Comparison of ENCODE assay signal across 10 cellular contexts in genomic region chr3:120907659-120908029, GRCh38. TPM values are rescaled to one million over a fixed set of nuclear protein-coding genes. Genes with fewer than 3 reads are reported as not detected.
A peak's percentile ranks its signal among the peaks of the same experiment; 100 is the strongest.
DNase-seq lines count a peak whose midpoint lies in the region; ATAC-seq and TF ChIP-seq lines count a peak whose summit lies in the region.
"Had no signal": no experiment of that assay in that cellular context is flagged by ENCODE, and none has a peak within 500 bp of the region (broad histone marks: within the 10 kb centered on the region; RNA-seq: fewer than 3 reads in every experiment).

No MANE protein-coding gene starts in this region.

- H3K4me1 Mint-ChIP-seq in effector memory CD8-positive, alpha-beta T cell (ENCODE audit: low read depth in 2 of 2): peaks cover 5 to 13% of the 10 kb centered on the region in 2 donors

- peak overlapping the region; percentile 54 for H3K4me3 ChIP-seq in psoas muscle
- no peak overlapping the region for H3K4me3 ChIP-seq in effector memory CD4-positive, alpha-beta T cell (ENCODE audit: insufficient read depth, low read depth, low read length, poor library complexity, severe bottlenecking)

- intact Hi-C loops in psoas muscle (cut with DNase I): no loop called here

- H3K9me3 ChIP-seq in psoas muscle: no peaks in the 10 kb centered on the region
- H3K9me3 ChIP-seq in effector memory CD4-positive, alpha-beta T cell (ENCODE audit: control insufficient read depth, low read length): no peaks in the 10 kb centered on the region

- H3K36me3 ChIP-seq in psoas muscle (ENCODE audit: insufficient read depth in 1 of 2, low read depth in 1 of 2): no peaks in the 10 kb centered on the region
- no peaks in the 10 kb centered on the region for H3K36me3 ChIP-seq in effector memory CD4-positive, alpha-beta T cell (ENCODE audit: control insufficient read depth, insufficient read depth, low read length)

- H3K27ac ChIP-seq in psoas muscle: no peak overlapping the region
- no peak overlapping the region for H3K27ac ChIP-seq in effector memory CD4-positive, alpha-beta T cell (ENCODE audit: insufficient read depth, low read length, poor library complexity, severe bottlenecking)

- H3K27me3 ChIP-seq in psoas muscle (ENCODE audit: insufficient read depth in 3 of 3, low read length in 2 of 3): peaks cover 3 to 44% (median 6%) of the 10 kb centered on the region in 3 donors
- peaks cover 26% of the 10 kb centered on the region for H3K27me3 ChIP-seq in effector memory CD4-positive, alpha-beta T cell (replicated peaks; ENCODE audit: control insufficient read depth, insufficient read depth, low read length, poor library complexity, severe bottlenecking)

- H3K4me3 Mint-ChIP-seq in effector memory CD8-positive, alpha-beta T cell: peak overlapping the region; percentile 77 to 78

- TF ChIP-seq CTCF in psoas muscle (IDR thresholded peaks at IDR 0.05) (no peak), GM13976 (IDR thresholded peaks at IDR 0.05; ENCODE audit: borderline replicate concordance, control extremely low read depth, extremely low read depth, insufficient read depth, missing control alignments) (no peak)

- no peak overlapping the region for H3K27ac Mint-ChIP-seq in effector memory CD8-positive, alpha-beta T cell

- no peaks in the 10 kb centered on the region for H3K4me1 ChIP-seq in psoas muscle
- peaks cover 4% of the 10 kb centered on the region for H3K4me1 ChIP-seq in effector memory CD4-positive, alpha-beta T cell (ENCODE audit: control insufficient read depth, insufficient read depth, low read length, poor library complexity, severe bottlenecking)

- in situ Hi-C loops in GM13976 (cut with MboI; ENCODE audit: low sequenced_read_pairs, unreplicated experiment): no loop called here

- peak; percentile 97 for DNase-seq in NCI-H1694 treated with DMSO at 0.1 percent for 48 hours (lab: John Stamatoyannopoulos, UW)
- no peak for DNase-seq in NCI-H1694 (lab: John Stamatoyannopoulos, UW)
- peak; percentile 100 for DNase-seq in NCI-H1105 treated with DMSO at 0.1 percent for 48 hours (lab: John Stamatoyannopoulos, UW)
- no peak for DNase-seq in effector memory CD8-positive, alpha-beta T cell
- no peak for DNase-seq in psoas muscle
- DNase-seq in effector memory CD4-positive, alpha-beta T cell: no peak
- DNase-seq in GM13976 (ENCODE audit: low spot score): no peak
- DNase-seq: OCI-M1 had no signal

- peaks cover 4 to 16% of the 10 kb centered on the region in 2 donors for H3K9me3 Mint-ChIP-seq in effector memory CD8-positive, alpha-beta T cell

- WGBS in psoas muscle, 3 donors: 6 to 8% (median 8%) methylated on average over 11 of the region's 11 CpGs

- H3K27me3 Mint-ChIP-seq in effector memory CD8-positive, alpha-beta T cell: peaks cover 46 to 64% of the 10 kb centered on the region in 2 donors

- no peaks in the 10 kb centered on the region for H3K36me3 Mint-ChIP-seq in effector memory CD8-positive, alpha-beta T cell (ENCODE audit: insufficient read depth)

- ATAC-seq in effector memory CD8-positive, alpha-beta T cell (replicated peaks): no peak
- ATAC-seq in psoas muscle (no peak), GM18909 (IDR thresholded peaks at IDR 0.05; ENCODE audit: poor library complexity, unreplicated experiment) (no peak)

RNA-seq across cellular contexts. Expression of gene STXBP5L, which starts 0.4 kb away (rescaled TPM):
- not detected for total RNA-seq in psoas muscle
- polyA plus RNA-seq in psoas muscle: under 1 TPM in 2 of 3 donors, not detected in 1; under 0.01 to 0.01 TPM
- polyA plus RNA-seq: AG04450 had no signal

Comparison
In these comparisons a context has a peak if more than half of its experiments do, and no peak if none do; other contexts are left out.
1. DNase-seq: peak in NCI-H1694 treated with DMSO at 0.1 percent for 48 hours (single experiment) and NCI-H1105 treated with DMSO at 0.1 percent for 48 hours (single experiment); none in NCI-H1694 (single experiment), effector memory CD8-positive, alpha-beta T cell (0 of 3), psoas muscle (0 of 2), effector memory CD4-positive, alpha-beta T cell (0 of 3) and GM13976 (single experiment).